In the genomic region with DNA sequence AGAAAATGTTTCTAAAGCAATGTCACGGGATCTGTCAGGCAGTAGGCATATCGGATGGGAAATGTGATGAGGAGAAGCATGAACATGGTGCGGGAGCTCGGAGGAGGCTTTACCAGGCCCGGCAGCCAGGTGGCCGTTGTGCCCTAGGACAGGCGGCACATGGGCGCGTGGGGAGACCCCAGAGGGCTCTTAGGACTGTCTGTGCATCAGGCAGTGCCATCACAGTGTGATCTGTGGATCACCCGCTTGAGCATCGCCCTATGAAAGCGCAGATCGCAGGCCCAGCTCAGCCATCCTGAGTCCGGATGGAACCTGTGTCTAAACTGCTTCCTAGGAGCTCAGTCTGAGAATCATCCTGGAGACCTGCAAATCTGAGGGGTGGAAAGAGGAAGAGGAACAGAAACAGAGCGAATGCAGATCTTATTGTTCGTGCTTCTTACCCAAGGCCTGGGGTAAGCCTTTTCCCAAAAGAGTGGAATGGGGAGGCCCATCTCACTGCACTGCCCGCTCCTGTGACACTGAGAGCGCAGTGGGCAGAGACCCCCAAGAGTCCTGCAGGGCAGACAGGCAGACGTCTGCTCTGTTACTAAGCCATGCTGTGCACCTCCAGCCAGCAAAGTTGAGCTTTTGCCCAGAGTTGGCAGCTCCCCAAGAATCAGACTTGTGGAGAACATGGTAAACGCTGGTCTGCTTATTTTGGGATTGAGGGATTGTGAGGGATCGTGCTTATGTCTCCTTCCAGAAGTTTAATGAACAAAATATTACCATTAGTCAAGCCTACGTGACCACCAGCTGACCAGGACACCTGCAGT, we compare ENCODE assay signal across 13 cellular contexts.
DNase-seq lines count a peak whose midpoint lies in the region; ATAC-seq, FAIRE-seq and TF ChIP-seq lines count a peak whose summit lies in the region.
"Had no signal": no experiment of that assay in that cellular context is flagged by ENCODE, and none has a peak within 500 bp of the region (broad histone marks: within the 10 kb centered on the region; RNA-seq: fewer than 3 reads in every experiment).

No MANE protein-coding gene starts in this region.

- ATAC-seq in lower lobe of right lung = no peak
- ATAC-seq in sciatic nerve = no peak
- ATAC-seq in HG03196 (IDR thresholded peaks at IDR 0.05; ENCODE audit: unreplicated experiment) = no peak

- no peak overlapping the region for H3K4me3 ChIP-seq in dorsolateral prefrontal cortex
- no peak overlapping the region for H3K4me3 ChIP-seq in lower lobe of right lung

- no peak overlapping the region for H3K4me3 Mint-ChIP-seq in neural crest cell
- H3K4me3 Mint-ChIP-seq: memory B cell had no signal

- no peaks in the 10 kb centered on the region for H3K36me3 ChIP-seq in lower lobe of right lung

- TF ChIP-seq CTCF in dorsolateral prefrontal cortex (IDR thresholded peaks at IDR 0.05 in 54 of 56, conservative IDR thresholded peaks at IDR 0.05 in 2 of 56; ENCODE audit: low read depth in 1 of 56, partially characterized antibody in 56 of 56) (peak in 5 of 56 donors; percentile 3 to 10 (median 8)), neural crest cell (conservative IDR thresholded peaks at IDR 0.05) (no peak), lower lobe of right lung (IDR thresholded peaks at IDR 0.05) (no peak)

- no peaks in the 10 kb centered on the region for H3K27me3 Mint-ChIP-seq in neural crest cell (ENCODE audit: low read depth)

- no peak for FAIRE-seq in RCC 7860 (lab: Jason Lieb, UNC)
- FAIRE-seq: endothelial cell of umbilical vein had no signal

- intact Hi-C loops in dorsolateral prefrontal cortex (cut with DNase I) (loop anchor here in 1 of 2 donors (5.0 kb wide), 1 partner anchor 34 kb away; no protein-coding TSS in a partner anchor), lower lobe of right lung (cut with DNase I) (no loop called here), sciatic nerve (cut with DNase I) (no loop called here)

- H3K4me1 Mint-ChIP-seq in neural crest cell = peaks cover 9% of the 10 kb centered on the region

- no peaks in the 10 kb centered on the region for H3K36me3 Mint-ChIP-seq in neural crest cell (ENCODE audit: low read depth)
- H3K36me3 Mint-ChIP-seq: memory B cell had no signal

- H3K9me3 ChIP-seq in lower lobe of right lung = no peaks in the 10 kb centered on the region

- peaks cover 35% of the 10 kb centered on the region for H3K4me1 ChIP-seq in lower lobe of right lung

- H3K27ac ChIP-seq in dorsolateral prefrontal cortex (peak overlapping the region in 12 of 59 donors; percentile 5 to 58 (median 32)), lower lobe of right lung (no peak overlapping the region)

- no peaks in the 10 kb centered on the region for H3K27me3 ChIP-seq in dorsolateral prefrontal cortex
- H3K27me3 ChIP-seq in lower lobe of right lung (ENCODE audit: low read depth) = no peaks in the 10 kb centered on the region

- H3K27ac Mint-ChIP-seq in neural crest cell (ENCODE audit: unreplicated experiment) = peak overlapping the region; percentile 65
- H3K27ac Mint-ChIP-seq: memory B cell had no signal

- DNase-seq in AG08395 (ENCODE audit: low spot score) = peak; percentile 23
- peak; percentile 91 for DNase-seq in NCI-H1092 treated with DMSO at 0.1 percent for 48 hours (lab: John Stamatoyannopoulos, UW)
- DNase-seq in dorsolateral prefrontal cortex = peak in 7 of 10 donors; percentile 49 to 76 (median 66)
- no peak for DNase-seq in neural crest cell (ENCODE audit: low read depth, low spot score)
- no peak for DNase-seq in lower lobe of right lung
- no peak for DNase-seq in RCC 7860 (ENCODE audit: low spot score)
- no peak for DNase-seq in sciatic nerve (ENCODE audit: low spot score)
- DNase-seq: NCI-H1930; stimulated activated CD4-positive, alpha-beta T cell treated with anti-CD3 and anti-CD28 coated beads, Interleukin-2, amount 100 ng/mL, for 24 hours; T-helper 2 cell had no signal

- H3K9me3 Mint-ChIP-seq in neural crest cell = no peaks in the 10 kb centered on the region

Comparison
In these comparisons a context has a peak if more than half of its experiments do, and no peak if none do; other contexts are left out.
1. DNase-seq: peak in AG08395 (single experiment), NCI-H1092 treated with DMSO at 0.1 percent for 48 hours (single experiment) and dorsolateral prefrontal cortex (7 of 10); none in neural crest cell (single experiment), lower lobe of right lung (single experiment), RCC 7860 (single experiment) and sciatic nerve (single experiment).